In the genomic region with DNA sequence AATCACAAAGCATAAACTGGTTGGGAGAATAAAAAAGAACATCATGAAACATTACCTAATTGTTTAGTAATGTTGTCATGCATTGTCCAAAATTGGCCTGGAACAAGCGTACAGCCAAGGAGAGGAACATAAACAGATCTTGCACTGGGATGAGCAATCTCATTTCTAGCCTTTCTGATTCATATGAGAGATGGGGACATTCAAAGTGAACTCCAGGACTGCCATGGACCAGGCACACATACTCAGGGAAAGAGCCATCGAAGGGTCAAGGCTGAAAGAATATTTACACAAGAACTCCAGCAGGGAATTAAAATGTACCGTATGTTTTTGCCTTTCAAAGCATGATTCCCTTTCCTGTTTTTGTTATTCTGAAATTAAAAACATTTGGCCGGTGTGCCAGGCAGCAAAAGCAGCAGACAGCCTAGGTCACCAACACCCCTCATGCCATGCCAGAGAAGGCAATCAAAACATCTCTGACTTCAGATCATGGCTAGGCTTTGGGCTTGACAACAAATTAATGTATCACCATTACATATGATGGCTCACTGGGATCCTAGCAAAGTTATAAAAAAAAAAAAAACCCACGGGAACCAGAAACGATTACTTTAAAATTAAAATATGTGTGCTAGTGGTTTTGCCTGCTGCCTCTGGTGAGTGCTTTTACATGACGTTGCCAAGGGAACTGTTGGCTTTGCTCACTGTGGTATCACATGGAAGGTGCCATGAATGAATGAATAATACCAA, we compare ENCODE assay signal across 10 cellular contexts.
DNase-seq lines count a peak whose midpoint lies in the region; ATAC-seq, FAIRE-seq and TF ChIP-seq lines count a peak whose summit lies in the region.
"Had no signal": no experiment of that assay in that cellular context is flagged by ENCODE, and none has a peak within 500 bp of the region (broad histone marks: within the 10 kb centered on the region; RNA-seq: fewer than 3 reads in every experiment).

No MANE protein-coding gene starts in this region.

- DNase-seq in HS-5 (ENCODE audit: low read depth) (peak; percentile 49), choroid plexus epithelial cell (ENCODE audit: low read depth) (peak; percentile 92), left colon (no peak), NCI-H345 (lab: John Stamatoyannopoulos, UW) (no peak), D721Med (ENCODE audit: insufficient read length, low spot score) (no peak)
- DNase-seq in stimulated activated effector memory CD8-positive, alpha-beta T cell treated with anti-CD3 and anti-CD28 coated beads, Interleukin-12 subunit alpha, Interleukin-12 subunit beta, amount 100 ng/mL, for 72 hours (ENCODE audit: low spot score in 2 of 2) = no peak
- no peak for DNase-seq in stimulated activated CD4-positive, alpha-beta T cell treated with anti-CD3 and anti-CD28 coated beads, Interleukin-4, amount 100 ng/mL, for 1 hour
- DNase-seq in activated CD8-positive, alpha-beta memory T cell treated with anti-CD3 and anti-CD28 coated beads, Interleukin-2, amount 10 ng/mL, durations not matched to agents 7 days and 5 days = no peak
- DNase-seq: activated CD8-positive, alpha-beta memory T cell treated with anti-CD3 and anti-CD28 coated beads for 24 hours; retina had no signal

- peaks cover 22% of the 10 kb centered on the region for H3K4me1 Mint-ChIP-seq in stimulated activated effector memory CD8-positive, alpha-beta T cell treated with anti-CD3 and anti-CD28 coated beads, Interleukin-12 subunit alpha, Interleukin-12 subunit beta, amount 100 ng/mL, for 72 hours
- peaks cover 30% of the 10 kb centered on the region for H3K4me1 Mint-ChIP-seq in activated CD8-positive, alpha-beta memory T cell treated with anti-CD3 and anti-CD28 coated beads, Interleukin-2, amount 10 ng/mL, durations not matched to agents 7 days and 5 days

- no peak overlapping the region for H3K27ac Mint-ChIP-seq in stimulated activated effector memory CD8-positive, alpha-beta T cell treated with anti-CD3 and anti-CD28 coated beads, Interleukin-12 subunit alpha, Interleukin-12 subunit beta, amount 100 ng/mL, for 72 hours
- H3K27ac Mint-ChIP-seq in activated CD8-positive, alpha-beta memory T cell treated with anti-CD3 and anti-CD28 coated beads, Interleukin-2, amount 10 ng/mL, durations not matched to agents 7 days and 5 days = no peak overlapping the region

- H3K9me3 Mint-ChIP-seq in stimulated activated effector memory CD8-positive, alpha-beta T cell treated with anti-CD3 and anti-CD28 coated beads, Interleukin-12 subunit alpha, Interleukin-12 subunit beta, amount 100 ng/mL, for 72 hours = no peaks in the 10 kb centered on the region
- H3K9me3 Mint-ChIP-seq in activated CD8-positive, alpha-beta memory T cell treated with anti-CD3 and anti-CD28 coated beads, Interleukin-2, amount 10 ng/mL, durations not matched to agents 7 days and 5 days (ENCODE audit: low read depth) = peaks cover 2% of the 10 kb centered on the region

- no peak for TF ChIP-seq CTCF in choroid plexus epithelial cell (conservative IDR thresholded peaks at IDR 0.05; ENCODE audit: low read depth, low read length)
- no peak for TF ChIP-seq CTCF in D721Med (IDR thresholded peaks at IDR 0.05; ENCODE audit: insufficient read depth, missing control alignments)

- H3K4me3 Mint-ChIP-seq in stimulated activated effector memory CD8-positive, alpha-beta T cell treated with anti-CD3 and anti-CD28 coated beads, Interleukin-12 subunit alpha, Interleukin-12 subunit beta, amount 100 ng/mL, for 72 hours = no peak overlapping the region
- no peak overlapping the region for H3K4me3 Mint-ChIP-seq in activated CD8-positive, alpha-beta memory T cell treated with anti-CD3 and anti-CD28 coated beads, Interleukin-2, amount 10 ng/mL, durations not matched to agents 7 days and 5 days

- H3K4me3 ChIP-seq in choroid plexus epithelial cell (ENCODE audit: low read depth, low read length) = no peak overlapping the region

- intact Hi-C loops in left colon (cut with DNase I, micrococcal nuclease) = no loop called here

- CTCF ChIA-PET in activated CD8-positive, alpha-beta memory T cell treated with anti-CD3 and anti-CD28 coated beads, Interleukin-2, amount 10 ng/mL, durations not matched to agents 7 days and 5 days (lab: Charles Lee) = no interaction called here

- H3K36me3 Mint-ChIP-seq in stimulated activated effector memory CD8-positive, alpha-beta T cell treated with anti-CD3 and anti-CD28 coated beads, Interleukin-12 subunit alpha, Interleukin-12 subunit beta, amount 100 ng/mL, for 72 hours = peaks cover 39% of the 10 kb centered on the region
- peaks cover 29% of the 10 kb centered on the region for H3K36me3 Mint-ChIP-seq in activated CD8-positive, alpha-beta memory T cell treated with anti-CD3 and anti-CD28 coated beads, Interleukin-2, amount 10 ng/mL, durations not matched to agents 7 days and 5 days

- no peaks in the 10 kb centered on the region for H3K27me3 Mint-ChIP-seq in activated CD8-positive, alpha-beta memory T cell treated with anti-CD3 and anti-CD28 coated beads, Interleukin-2, amount 10 ng/mL, durations not matched to agents 7 days and 5 days

- no peak for FAIRE-seq in D721Med (lab: Jason Lieb, UNC)

- peak; percentile 31 for ATAC-seq in left colon
- ATAC-seq in stimulated activated effector memory CD8-positive, alpha-beta T cell treated with anti-CD3 and anti-CD28 coated beads, Interleukin-12 subunit alpha, Interleukin-12 subunit beta, amount 100 ng/mL, for 72 hours = peak; percentile 56
- no peak for ATAC-seq in activated CD8-positive, alpha-beta memory T cell treated with anti-CD3 and anti-CD28 coated beads, Interleukin-2, amount 10 ng/mL, durations not matched to agents 7 days and 5 days

Comparison
In these comparisons a context has a peak if more than half of its experiments do, and no peak if none do; other contexts are left out.
1. DNase-seq: peak in HS-5 (single experiment) and choroid plexus epithelial cell (single experiment); none in left colon (0 of 2), stimulated activated effector memory CD8-positive, alpha-beta T cell treated with anti-CD3 and anti-CD28 coated beads, Interleukin-12 subunit alpha, Interleukin-12 subunit beta, amount 100 ng/mL, for 72 hours (0 of 2), stimulated activated CD4-positive, alpha-beta T cell treated with anti-CD3 and anti-CD28 coated beads, Interleukin-4, amount 100 ng/mL, for 1 hour (single experiment), activated CD8-positive, alpha-beta memory T cell treated with anti-CD3 and anti-CD28 coated beads, Interleukin-2, amount 10 ng/mL, durations not matched to agents 7 days and 5 days (single experiment), NCI-H345 (single experiment) and D721Med (single experiment).